In genomic region chr1:910881-911721, GRCh38 we compare ENCODE assay signal across 12 cellular contexts. TPM values are rescaled to one million over a fixed set of nuclear protein-coding genes. Genes with fewer than 3 reads are reported as not detected.
DNase-seq lines count a peak whose midpoint lies in the region; ATAC-seq, FAIRE-seq and TF ChIP-seq lines count a peak whose summit lies in the region.
"Had no signal": no experiment of that assay in that cellular context is flagged by ENCODE, and none has a peak within 500 bp of the region (broad histone marks: within the 10 kb centered on the region; RNA-seq: fewer than 3 reads in every experiment).

No MANE protein-coding gene starts in this region.

- H3K27ac ChIP-seq in 22Rv1 (peak overlapping the region; percentile 7), SK-N-MC (peak overlapping the region; percentile 77)
- H3K27ac ChIP-seq: neutrophil had no signal

- FAIRE-seq in GM12892 (lab: Jason Lieb, UNC): no peak

- H3K4me3 ChIP-seq in SK-N-MC (peak overlapping the region; percentile 54), kidney epithelial cell (ENCODE audit: low read depth, low read length) (no peak overlapping the region)
- H3K4me3 ChIP-seq: HAP-1 had no signal

- H3K27me3 ChIP-seq in kidney epithelial cell (ENCODE audit: control insufficient read depth, insufficient read depth, low read length): peaks cover 31% of the 10 kb centered on the region

- H3K9ac ChIP-seq in SK-N-MC (ENCODE audit: insufficient read length): peak overlapping the region; percentile 37

- peaks cover 7% of the 10 kb centered on the region for H3K36me3 ChIP-seq in SK-N-MC (ENCODE audit: insufficient read depth, low read length)
- H3K36me3 ChIP-seq in kidney epithelial cell (ENCODE audit: control insufficient read depth, insufficient read depth, low read length): no peaks in the 10 kb centered on the region
- H3K36me3 ChIP-seq: neutrophil had no signal

- ATAC-seq in HG02938 (IDR thresholded peaks at IDR 0.05; ENCODE audit: unreplicated experiment): no peak

- H3K9me3 ChIP-seq in SK-N-MC (ENCODE audit: low read depth, low read length): no peaks in the 10 kb centered on the region
- H3K9me3 ChIP-seq: HAP-1, neutrophil had no signal

- TF ChIP-seq CTCF in 22Rv1 (IDR thresholded peaks at IDR 0.05): no peak
- TF ChIP-seq CTCF in kidney epithelial cell (IDR thresholded peaks at IDR 0.05; ENCODE audit: insufficient read depth, low read length, poor library complexity, severe bottlenecking): no peak

- no peak for TF ChIP-seq POLR2A in GM12892 (IDR thresholded peaks at IDR 0.05; ENCODE audit: low read depth, low read length)

- peak; percentile 7 for DNase-seq in GM12892 (ENCODE audit: insufficient read length)
- no peak for DNase-seq in SK-N-MC (ENCODE audit: low read depth, low spot score)
- DNase-seq in kidney epithelial cell (ENCODE audit: low read depth): peak; percentile 44
- no peak for DNase-seq in AG08396 (ENCODE audit: low spot score)
- DNase-seq in HT-29 (ENCODE audit: low spot score): no peak
- DNase-seq in SKM-1 (lab: John Stamatoyannopoulos, UW; ENCODE audit: unreplicated experiment): no peak
- DNase-seq: NCI-H1436 treated with DMSO at 0.1 percent for 48 hours had no signal

RNA-seq across cellular contexts. Expression of gene SAMD11, which starts 12.6 kb away (rescaled TPM):
- polyA plus RNA-seq in GM12892 (2012; ENCODE audit: missing spikeins): not detected
- 2.3 TPM in 2 replicates for total RNA-seq in kidney epithelial cell
- total RNA-seq in HT-29 (2014; rRNA removed; shearing (Covaris generic)): 0.10 TPM in 1 of 2 replicates, not detected in the other
- total RNA-seq: activated CD8-positive, alpha-beta memory T cell treated with anti-CD3 and anti-CD28 coated beads for 36 hours had no signal

RNA-seq across cellular contexts. Expression of gene NOC2L, which starts 48.0 kb away (rescaled TPM):
- 37.8 TPM for polyA plus RNA-seq in GM12892 (2012; ENCODE audit: missing spikeins)
- total RNA-seq in kidney epithelial cell: 95.6 and 98.8 TPM in 2 replicates
- 223 and 226 TPM in 2 replicates for total RNA-seq in HT-29 (2014; rRNA removed; shearing (Covaris generic))

RNA-seq across cellular contexts. Expression of gene KLHL17, which starts 49.3 kb away (rescaled TPM):
- polyA plus RNA-seq in GM12892 (2012; ENCODE audit: missing spikeins): 8.9 TPM
- 16.9 and 21.4 TPM in 2 replicates for total RNA-seq in kidney epithelial cell
- 33.4 and 44.4 TPM in 2 replicates for total RNA-seq in HT-29 (2014; rRNA removed; shearing (Covaris generic))

RNA-seq across cellular contexts. Expression of gene PLEKHN1, which starts 55.2 kb away (rescaled TPM):
- 0.11 TPM for polyA plus RNA-seq in GM12892 (2012; ENCODE audit: missing spikeins)
- 13.2 and 13.3 TPM in 2 replicates for total RNA-seq in kidney epithelial cell
- 2.4 and 9.3 TPM in 2 replicates for total RNA-seq in HT-29 (2014; rRNA removed; shearing (Covaris generic))

Comparison
In these comparisons a context has a peak if more than half of its experiments do, and no peak if none do; other contexts are left out.
1. DNase-seq: peak in GM12892 (single experiment) and kidney epithelial cell (single experiment); none in SK-N-MC (single experiment), AG08396 (single experiment), HT-29 (single experiment) and SKM-1 (single experiment).